Comparison of ENCODE assay signal across 20 cellular contexts in genomic region chr2:174491947-174492346, GRCh38. TPM values are rescaled to one million over a fixed set of nuclear protein-coding genes. Genes with fewer than 3 reads are reported as not detected.
DNase-seq lines count a peak whose midpoint lies in the region; ATAC-seq and TF ChIP-seq lines count a peak whose summit lies in the region.
"Had no signal": no experiment of that assay in that cellular context is flagged by ENCODE, and none has a peak within 500 bp of the region (broad histone marks: within the 10 kb centered on the region; RNA-seq: fewer than 3 reads in every experiment).

No MANE protein-coding gene starts in this region.

- intact Hi-C loops in activated T-helper 2 cell treated with anti-CD3 and anti-CD28 coated beads, Interferon-gamma antibody, Interleukin-2, Interleukin-4, amounts not matched to agents 10 μg/mL and 5 μg/mL and 100 μg/mL, durations not matched to agents 14 hours and 24 hours and 36 hours (cut with micrococcal nuclease): loop anchor here (2.0 to 5.0 kb wide), 4 partner anchors 75 to 143 kb away; partner anchors contain the start of genes SCRN3 and WIPF1
- intact Hi-C loops in body of pancreas (cut with DNase I): no loop called here

- H3K4me1 Mint-ChIP-seq in activated CD8-positive, alpha-beta memory T cell treated with anti-CD3 and anti-CD28 coated beads, Interleukin-2, amount 10 ng/mL, durations not matched to agents 7 days and 5 days: peaks cover 72% of the 10 kb centered on the region
- H3K4me1 Mint-ChIP-seq in IgD-negative memory B cell: peaks cover 33 to 46% (median 39%) of the 10 kb centered on the region in 3 donors
- peaks cover 60% of the 10 kb centered on the region for H3K4me1 Mint-ChIP-seq in activated T-helper 2 cell treated with anti-CD3 and anti-CD28 coated beads, Interferon-gamma antibody, Interleukin-2, Interleukin-4, amounts not matched to agents 10 μg/mL and 5 μg/mL and 100 μg/mL, durations not matched to agents 14 hours and 24 hours and 36 hours (ENCODE audit: low read depth)
- peaks cover 34 to 49% of the 10 kb centered on the region in 2 donors for H3K4me1 Mint-ChIP-seq in natural killer cell treated with Interleukin-12 subunit alpha and Interleukin-12 subunit beta and Interleukin-15 and Interleukin-18, amount 100 ng/mL, for 72 hours (ENCODE audit: low read depth in 2 of 2)

- no peak overlapping the region for H3K27ac ChIP-seq in body of pancreas
- H3K27ac ChIP-seq: C4-2B, vagina had no signal

- H3K27me3 ChIP-seq in body of pancreas: no peaks in the 10 kb centered on the region
- H3K27me3 ChIP-seq: esophagus squamous epithelium, gastroesophageal sphincter, vagina had no signal

- DNase-seq in activated CD8-positive, alpha-beta memory T cell treated with anti-CD3 and anti-CD28 coated beads, Interleukin-2, amount 10 ng/mL, durations not matched to agents 7 days and 5 days: no peak
- DNase-seq in activated CD8-positive, alpha-beta memory T cell treated with anti-CD3 and anti-CD28 coated beads for 24 hours: no peak
- DNase-seq in activated T-helper 2 cell treated with anti-CD3 and anti-CD28 coated beads, Interferon-gamma antibody, Interleukin-2, Interleukin-4, amounts not matched to agents 10 μg/mL and 5 μg/mL and 100 μg/mL, durations not matched to agents 14 hours and 24 hours and 36 hours (ENCODE audit: low spot score): no peak
- no peak for DNase-seq in natural killer cell treated with Interleukin-12 subunit alpha and Interleukin-12 subunit beta and Interleukin-15 and Interleukin-18, amount 100 ng/mL, for 72 hours (ENCODE audit: low spot score)
- DNase-seq in NCI-H2107 (lab: John Stamatoyannopoulos, UW) (no peak), body of pancreas (no peak)
- DNase-seq: activated effector memory CD4-positive, alpha-beta T cell treated with Interleukin-2 at 50 U/mL for 16 hours; aorta; central memory CD4-positive, alpha-beta T cell; effector CD4-positive, alpha-beta T cell; esophagus squamous epithelium; GF-D8; mammary epithelial cell; stimulated activated CD4-positive, alpha-beta T cell treated with anti-CD3 and anti-CD28 coated beads, Interleukin-4, amount 100 ng/mL, for 4 hours had no signal

- CTCF ChIA-PET in activated CD8-positive, alpha-beta memory T cell treated with anti-CD3 and anti-CD28 coated beads, Interleukin-2, amount 10 ng/mL, durations not matched to agents 7 days and 5 days (lab: Charles Lee): interaction anchor here (1.6 to 3.0 kb wide), 3 partner anchors 29 to 197 kb away, joined by 5 to 19 read pairs (median 14); no protein-coding TSS in a partner anchor

- no peak overlapping the region for H3K4me3 Mint-ChIP-seq in activated CD8-positive, alpha-beta memory T cell treated with anti-CD3 and anti-CD28 coated beads, Interleukin-2, amount 10 ng/mL, durations not matched to agents 7 days and 5 days
- peak overlapping the region in 1 of 4 donors; percentile 51 for H3K4me3 Mint-ChIP-seq in IgD-negative memory B cell
- H3K4me3 Mint-ChIP-seq in activated T-helper 2 cell treated with anti-CD3 and anti-CD28 coated beads, Interferon-gamma antibody, Interleukin-2, Interleukin-4, amounts not matched to agents 10 μg/mL and 5 μg/mL and 100 μg/mL, durations not matched to agents 14 hours and 24 hours and 36 hours (ENCODE audit: low read depth): peak overlapping the region; percentile 44
- peak overlapping the region; percentile 34 for H3K4me3 Mint-ChIP-seq in natural killer cell treated with Interleukin-12 subunit alpha and Interleukin-12 subunit beta and Interleukin-15 and Interleukin-18, amount 100 ng/mL, for 72 hours

- no peak for TF ChIP-seq POLR2A in body of pancreas (IDR thresholded peaks at IDR 0.05)

- ATAC-seq in activated CD8-positive, alpha-beta memory T cell treated with anti-CD3 and anti-CD28 coated beads, Interleukin-2, amount 10 ng/mL, durations not matched to agents 7 days and 5 days: no peak
- no peak for ATAC-seq in natural killer cell treated with Interleukin-12 subunit alpha and Interleukin-12 subunit beta and Interleukin-15 and Interleukin-18, amount 100 ng/mL, for 72 hours
- ATAC-seq in HG02678 (IDR thresholded peaks at IDR 0.05; ENCODE audit: unreplicated experiment): no peak
- no peak for ATAC-seq in body of pancreas
- ATAC-seq: gastroesophageal sphincter had no signal

- peaks cover 3% of the 10 kb centered on the region for H3K36me3 Mint-ChIP-seq in activated CD8-positive, alpha-beta memory T cell treated with anti-CD3 and anti-CD28 coated beads, Interleukin-2, amount 10 ng/mL, durations not matched to agents 7 days and 5 days
- no peaks in the 10 kb centered on the region for H3K36me3 Mint-ChIP-seq in IgD-negative memory B cell
- no peaks in the 10 kb centered on the region for H3K36me3 Mint-ChIP-seq in activated T-helper 2 cell treated with anti-CD3 and anti-CD28 coated beads, Interferon-gamma antibody, Interleukin-2, Interleukin-4, amounts not matched to agents 10 μg/mL and 5 μg/mL and 100 μg/mL, durations not matched to agents 14 hours and 24 hours and 36 hours (ENCODE audit: low read depth)
- no peaks in the 10 kb centered on the region for H3K36me3 Mint-ChIP-seq in natural killer cell treated with Interleukin-12 subunit alpha and Interleukin-12 subunit beta and Interleukin-15 and Interleukin-18, amount 100 ng/mL, for 72 hours

- H3K4me1 ChIP-seq in body of pancreas: no peaks in the 10 kb centered on the region
- H3K4me1 ChIP-seq: vagina had no signal

- H3K27ac Mint-ChIP-seq in activated CD8-positive, alpha-beta memory T cell treated with anti-CD3 and anti-CD28 coated beads, Interleukin-2, amount 10 ng/mL, durations not matched to agents 7 days and 5 days: peak overlapping the region; percentile 99
- H3K27ac Mint-ChIP-seq in IgD-negative memory B cell: peak overlapping the region; percentile 84 to 99 (median 97)
- peak overlapping the region; percentile 28 for H3K27ac Mint-ChIP-seq in activated T-helper 2 cell treated with anti-CD3 and anti-CD28 coated beads, Interferon-gamma antibody, Interleukin-2, Interleukin-4, amounts not matched to agents 10 μg/mL and 5 μg/mL and 100 μg/mL, durations not matched to agents 14 hours and 24 hours and 36 hours
- H3K27ac Mint-ChIP-seq in natural killer cell treated with Interleukin-12 subunit alpha and Interleukin-12 subunit beta and Interleukin-15 and Interleukin-18, amount 100 ng/mL, for 72 hours: peak overlapping the region; percentile 88 to 95

- H3K9me3 ChIP-seq in body of pancreas: no peaks in the 10 kb centered on the region
- H3K9me3 ChIP-seq: esophagus squamous epithelium, gastroesophageal sphincter, vagina had no signal

- H3K9me3 Mint-ChIP-seq in activated CD8-positive, alpha-beta memory T cell treated with anti-CD3 and anti-CD28 coated beads, Interleukin-2, amount 10 ng/mL, durations not matched to agents 7 days and 5 days (ENCODE audit: low read depth): no peaks in the 10 kb centered on the region
- H3K9me3 Mint-ChIP-seq in IgD-negative memory B cell: no peaks in the 10 kb centered on the region
- peaks cover 6% of the 10 kb centered on the region for H3K9me3 Mint-ChIP-seq in activated T-helper 2 cell treated with anti-CD3 and anti-CD28 coated beads, Interferon-gamma antibody, Interleukin-2, Interleukin-4, amounts not matched to agents 10 μg/mL and 5 μg/mL and 100 μg/mL, durations not matched to agents 14 hours and 24 hours and 36 hours
- H3K9me3 Mint-ChIP-seq in natural killer cell treated with Interleukin-12 subunit alpha and Interleukin-12 subunit beta and Interleukin-15 and Interleukin-18, amount 100 ng/mL, for 72 hours: no peaks in the 10 kb centered on the region

- WGBS in body of pancreas, 2 donors: 82 to 90% methylated on average over 2 of the region's 2 CpGs

- TF ChIP-seq CTCF in body of pancreas (IDR thresholded peaks at IDR 0.05): no peak

- H3K36me3 ChIP-seq in body of pancreas (replicated peaks in 1 of 2; ENCODE audit: insufficient read depth in 1 of 2, low read depth in 2 of 2): no peaks in the 10 kb centered on the region
- H3K36me3 ChIP-seq: esophagus squamous epithelium, gastroesophageal sphincter, vagina had no signal

- no peaks in the 10 kb centered on the region for H3K27me3 Mint-ChIP-seq in activated CD8-positive, alpha-beta memory T cell treated with anti-CD3 and anti-CD28 coated beads, Interleukin-2, amount 10 ng/mL, durations not matched to agents 7 days and 5 days
- H3K27me3 Mint-ChIP-seq in IgD-negative memory B cell: no peaks in the 10 kb centered on the region
- no peaks in the 10 kb centered on the region for H3K27me3 Mint-ChIP-seq in activated T-helper 2 cell treated with anti-CD3 and anti-CD28 coated beads, Interferon-gamma antibody, Interleukin-2, Interleukin-4, amounts not matched to agents 10 μg/mL and 5 μg/mL and 100 μg/mL, durations not matched to agents 14 hours and 24 hours and 36 hours (ENCODE audit: low read depth)
- no peaks in the 10 kb centered on the region for H3K27me3 Mint-ChIP-seq in natural killer cell treated with Interleukin-12 subunit alpha and Interleukin-12 subunit beta and Interleukin-15 and Interleukin-18, amount 100 ng/mL, for 72 hours

- H3K4me3 ChIP-seq in body of pancreas: no peak overlapping the region
- H3K4me3 ChIP-seq: esophagus squamous epithelium, gastroesophageal sphincter, vagina had no signal

RNA-seq across cellular contexts. Expression of gene GPR155, which starts 5.1 kb away (rescaled TPM):
- 10 to 100 TPM in 1 of 2 experiments, 1 to 10 TPM in 1; 7.1 to 13.5 TPM for total RNA-seq in activated CD8-positive, alpha-beta memory T cell treated with anti-CD3 and anti-CD28 coated beads, Interleukin-2, amount 10 ng/mL, durations not matched to agents 7 days and 5 days
- 1.6 TPM for polyA plus RNA-seq in IgD-negative memory B cell
- 0.94 and 1.1 TPM in 2 replicates for total RNA-seq in activated T-helper 2 cell treated with anti-CD3 and anti-CD28 coated beads, Interferon-gamma antibody, Interleukin-2, Interleukin-4, amounts not matched to agents 10 μg/mL and 5 μg/mL and 100 μg/mL, durations not matched to agents 14 hours and 24 hours and 36 hours
- total RNA-seq in natural killer cell treated with Interleukin-12 subunit alpha and Interleukin-12 subunit beta and Interleukin-15 and Interleukin-18, amount 100 ng/mL, for 72 hours: 1 to 10 TPM; 3.2 to 3.6 TPM
- 1 to 10 TPM; 4.6 to 8.6 TPM for total RNA-seq in body of pancreas
- total RNA-seq: A673 had no signal

Comparison
In these comparisons a context has a peak if more than half of its experiments do, and no peak if none do; other contexts are left out.
1. H3K27ac Mint-ChIP-seq: peak in every context shown above with its lines; median percentile 99 in activated CD8-positive, alpha-beta memory T cell treated with anti-CD3 and anti-CD28 coated beads, Interleukin-2, amount 10 ng/mL, durations not matched to agents 7 days and 5 days; 97 in IgD-negative memory B cell; 92 in natural killer cell treated with Interleukin-12 subunit alpha and Interleukin-12 subunit beta and Interleukin-15 and Interleukin-18, amount 100 ng/mL, for 72 hours; 28 in activated T-helper 2 cell treated with anti-CD3 and anti-CD28 coated beads, Interferon-gamma antibody, Interleukin-2, Interleukin-4, amounts not matched to agents 10 μg/mL and 5 μg/mL and 100 μg/mL, durations not matched to agents 14 hours and 24 hours and 36 hours.